9 cellular contexts compared by ENCODE assay signal in genomic region chr6:42136508-42137191, GRCh38.
A peak's percentile ranks its signal among the peaks of the same experiment; 100 is the strongest.
DNase-seq lines count a peak whose midpoint lies in the region; ATAC-seq, FAIRE-seq and TF ChIP-seq lines count a peak whose summit lies in the region.
"Had no signal": no experiment of that assay in that cellular context is flagged by ENCODE, and none has a peak within 500 bp of the region (broad histone marks: within the 10 kb centered on the region; RNA-seq: fewer than 3 reads in every experiment).

No MANE protein-coding gene starts in this region.

- H3K27me3 Mint-ChIP-seq in memory B cell: peaks cover 3% of the 10 kb centered on the region

- H3K4me3 ChIP-seq in NB4 (ENCODE audit: low read depth, low read length): no peak overlapping the region

- H3K9me3 Mint-ChIP-seq in memory B cell: no peaks in the 10 kb centered on the region
- H3K9me3 Mint-ChIP-seq: dendritic cell treated with granulocyte-macrophage colony-stimulating factor and Interleukin-4, amounts not matched to agents 40 ng/mL and 50 ng/mL, for 4 days had no signal

- no peaks in the 10 kb centered on the region for H3K36me3 Mint-ChIP-seq in memory B cell

- peak overlapping the region; percentile 54 for H3K27ac Mint-ChIP-seq in memory B cell
- H3K27ac Mint-ChIP-seq: dendritic cell treated with granulocyte-macrophage colony-stimulating factor and Interleukin-4, amounts not matched to agents 40 ng/mL and 50 ng/mL, for 4 days had no signal

- H3K4me3 Mint-ChIP-seq in memory B cell: peak overlapping the region; percentile 81
- H3K4me3 Mint-ChIP-seq: dendritic cell treated with granulocyte-macrophage colony-stimulating factor and Interleukin-4, amounts not matched to agents 40 ng/mL and 50 ng/mL, for 4 days had no signal

- TF ChIP-seq CTCF in NB4 (IDR thresholded peaks at IDR 0.05; ENCODE audit: low read depth, low read length): peak; percentile 76

- peak; percentile 74 for ATAC-seq in memory B cell (ENCODE audit: low read depth)

- DNase-seq in activated CD4-positive, alpha-beta T cell treated with anti-CD3 and anti-CD28 coated beads for 48 hours: peak; percentile 52
- no peak for DNase-seq in activated CD4-positive, alpha-beta T cell treated with anti-CD3 and anti-CD28 coated beads, Interleukin-2, amount 50 U/mL, for 1 hour
- DNase-seq in NB4 (ENCODE audit: low read depth) (peak; percentile 68), astrocyte of the hippocampus (ENCODE audit: low read depth, low spot score) (peak; percentile 82), memory B cell (ENCODE audit: low spot score in 2 of 2) (peak; percentile 35 to 41), urothelium cell line (ENCODE audit: low spot score) (peak; percentile 69), OCI-M2 (lab: John Stamatoyannopoulos, UW; ENCODE audit: unreplicated experiment) (no peak), NCI-H774 (lab: John Stamatoyannopoulos, UW) (no peak)

- no peak for TF ChIP-seq POLR2A in NB4 (IDR thresholded peaks at IDR 0.05; ENCODE audit: extremely low read depth, insufficient read length)

- H3K4me1 Mint-ChIP-seq in memory B cell: peaks cover 22% of the 10 kb centered on the region

- FAIRE-seq in urothelium cell line (lab: Jason Lieb, UNC): no peak

Comparison
In these comparisons a context has a peak if more than half of its experiments do, and no peak if none do; other contexts are left out.
1. DNase-seq: peak in activated CD4-positive, alpha-beta T cell treated with anti-CD3 and anti-CD28 coated beads for 48 hours (single experiment), NB4 (single experiment), astrocyte of the hippocampus (single experiment), memory B cell (2 of 2) and urothelium cell line (single experiment); none in activated CD4-positive, alpha-beta T cell treated with anti-CD3 and anti-CD28 coated beads, Interleukin-2, amount 50 U/mL, for 1 hour (single experiment), OCI-M2 (single experiment) and NCI-H774 (single experiment).